1 cellular context compared by ENCODE assay signal in the genomic region with DNA sequence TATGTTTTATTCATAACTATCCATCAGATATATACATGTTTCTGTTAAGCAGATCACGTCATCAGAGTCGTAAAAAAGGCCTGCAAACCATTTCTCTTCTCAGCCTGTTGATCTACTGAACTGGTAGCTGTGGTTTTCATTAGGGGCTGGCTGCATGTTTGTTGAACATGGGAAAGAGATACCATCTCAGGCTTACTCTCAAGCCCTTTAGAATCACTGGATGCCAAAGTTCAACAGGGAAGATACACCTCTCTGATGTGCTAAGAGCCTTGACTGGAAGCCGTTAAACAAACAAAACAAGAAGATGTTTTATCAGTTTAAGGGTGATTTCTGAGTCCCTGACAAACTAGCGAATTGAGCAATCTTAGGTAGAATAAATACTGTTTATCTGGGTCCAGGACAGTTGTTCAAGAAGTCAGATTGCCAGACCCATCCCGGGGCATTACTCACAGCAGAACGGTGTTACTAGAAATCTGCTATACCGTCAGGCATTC.
TF ChIP-seq lines count a peak whose summit lies in the region.

No MANE protein-coding gene starts in this region.

TF ChIP-seq in HepG2, 621 proteins besides CTCF, POLR2A, EP300 and RAD21 (continued from another document and continues in another):
- TF ChIP-seq RFX5 (IDR thresholded peaks at IDR 0.05; ENCODE audit: low read depth, low read length) (no peak), RXRA (CRISPR knock-in tag; IDR thresholded peaks at IDR 0.05) (peak; percentile 76; the same call in 1 of the 2 replicates), CEBPB (IDR thresholded peaks at IDR 0.05; ENCODE audit: borderline replicate concordance, low read depth, low read length) (peak; percentile 91), ARNTL (CRISPR knock-in tag; IDR thresholded peaks at IDR 0.05) (0 out of 2 replicates have a peak, but pooled peaks have one; percentile 16), PAF1 (CRISPR knock-in tag; IDR thresholded peaks at IDR 0.05) (no peak), FOXJ3 (CRISPR knock-in tag; IDR thresholded peaks at IDR 0.05; ENCODE audit: borderline replicate concordance) (peak; percentile 89; the same call in 1 of the 2 replicates), SYNCRIP (IDR thresholded peaks at IDR 0.05; ENCODE audit: insufficient read depth, low read depth, low read length) (no peak), HNF4A (CRISPR knock-in tag; IDR thresholded peaks at IDR 0.05) (peak; percentile 97), PCBP2 (optimal IDR thresholded peaks at IDR 0.05; ENCODE audit: low read depth, low read length, poor library complexity, severe bottlenecking) (no peak), ZNF317 (CRISPR knock-in tag; IDR thresholded peaks at IDR 0.05) (peak; percentile 79), ZNF496 (CRISPR knock-in tag; IDR thresholded peaks at IDR 0.05; ENCODE audit: insufficient replicate concordance) (no peak), TBP (CRISPR knock-in tag; IDR thresholded peaks at IDR 0.05) (no peak), ZNF75D (CRISPR knock-in tag; IDR thresholded peaks at IDR 0.05; ENCODE audit: borderline replicate concordance) (no peak), DNMT3B (CRISPR knock-in tag; conservative IDR thresholded peaks at IDR 0.05) (no peak), ZKSCAN8 (CRISPR knock-in tag; IDR thresholded peaks at IDR 0.05; ENCODE audit: borderline replicate concordance) (no peak), KAT2B (IDR thresholded peaks at IDR 0.05; ENCODE audit: borderline replicate concordance, low read depth, low read length) (no peak), ZNF616 (CRISPR knock-in tag; IDR thresholded peaks at IDR 0.05; ENCODE audit: low read depth) (no peak), ZNF251 (CRISPR knock-in tag; IDR thresholded peaks at IDR 0.05) (no peak), NFIC (IDR thresholded peaks at IDR 0.05; ENCODE audit: low read length) (peak; percentile 85), PAWR (CRISPR knock-in tag; IDR thresholded peaks at IDR 0.05; ENCODE audit: borderline replicate concordance) (no peak), ZNF549 (CRISPR knock-in tag; IDR thresholded peaks at IDR 0.05) (no peak), NR2F6 (IDR thresholded peaks at IDR 0.05) (peak; percentile 95), NR2F6 (CRISPR knock-in tag; IDR thresholded peaks at IDR 0.05) (peak; percentile 82), MAFG (CRISPR knock-in tag; IDR thresholded peaks at IDR 0.05) (no peak), ZNF619 (CRISPR knock-in tag; IDR thresholded peaks at IDR 0.05) (no peak), DPF2 (CRISPR knock-in tag; IDR thresholded peaks at IDR 0.05; ENCODE audit: borderline replicate concordance, low read depth) (peak; percentile 75; the same call in 1 of the 2 replicates), GATAD1 (CRISPR knock-in tag; IDR thresholded peaks at IDR 0.05) (0 out of 2 replicates have a peak, but pooled peaks have one; percentile 14), PITX1 (CRISPR knock-in tag; IDR thresholded peaks at IDR 0.05) (peak; percentile 93), MEIS2 (CRISPR knock-in tag; IDR thresholded peaks at IDR 0.05) (peak; percentile 62; the same call in 1 of the 2 replicates)
- TF ChIP-seq, protein P1, sequence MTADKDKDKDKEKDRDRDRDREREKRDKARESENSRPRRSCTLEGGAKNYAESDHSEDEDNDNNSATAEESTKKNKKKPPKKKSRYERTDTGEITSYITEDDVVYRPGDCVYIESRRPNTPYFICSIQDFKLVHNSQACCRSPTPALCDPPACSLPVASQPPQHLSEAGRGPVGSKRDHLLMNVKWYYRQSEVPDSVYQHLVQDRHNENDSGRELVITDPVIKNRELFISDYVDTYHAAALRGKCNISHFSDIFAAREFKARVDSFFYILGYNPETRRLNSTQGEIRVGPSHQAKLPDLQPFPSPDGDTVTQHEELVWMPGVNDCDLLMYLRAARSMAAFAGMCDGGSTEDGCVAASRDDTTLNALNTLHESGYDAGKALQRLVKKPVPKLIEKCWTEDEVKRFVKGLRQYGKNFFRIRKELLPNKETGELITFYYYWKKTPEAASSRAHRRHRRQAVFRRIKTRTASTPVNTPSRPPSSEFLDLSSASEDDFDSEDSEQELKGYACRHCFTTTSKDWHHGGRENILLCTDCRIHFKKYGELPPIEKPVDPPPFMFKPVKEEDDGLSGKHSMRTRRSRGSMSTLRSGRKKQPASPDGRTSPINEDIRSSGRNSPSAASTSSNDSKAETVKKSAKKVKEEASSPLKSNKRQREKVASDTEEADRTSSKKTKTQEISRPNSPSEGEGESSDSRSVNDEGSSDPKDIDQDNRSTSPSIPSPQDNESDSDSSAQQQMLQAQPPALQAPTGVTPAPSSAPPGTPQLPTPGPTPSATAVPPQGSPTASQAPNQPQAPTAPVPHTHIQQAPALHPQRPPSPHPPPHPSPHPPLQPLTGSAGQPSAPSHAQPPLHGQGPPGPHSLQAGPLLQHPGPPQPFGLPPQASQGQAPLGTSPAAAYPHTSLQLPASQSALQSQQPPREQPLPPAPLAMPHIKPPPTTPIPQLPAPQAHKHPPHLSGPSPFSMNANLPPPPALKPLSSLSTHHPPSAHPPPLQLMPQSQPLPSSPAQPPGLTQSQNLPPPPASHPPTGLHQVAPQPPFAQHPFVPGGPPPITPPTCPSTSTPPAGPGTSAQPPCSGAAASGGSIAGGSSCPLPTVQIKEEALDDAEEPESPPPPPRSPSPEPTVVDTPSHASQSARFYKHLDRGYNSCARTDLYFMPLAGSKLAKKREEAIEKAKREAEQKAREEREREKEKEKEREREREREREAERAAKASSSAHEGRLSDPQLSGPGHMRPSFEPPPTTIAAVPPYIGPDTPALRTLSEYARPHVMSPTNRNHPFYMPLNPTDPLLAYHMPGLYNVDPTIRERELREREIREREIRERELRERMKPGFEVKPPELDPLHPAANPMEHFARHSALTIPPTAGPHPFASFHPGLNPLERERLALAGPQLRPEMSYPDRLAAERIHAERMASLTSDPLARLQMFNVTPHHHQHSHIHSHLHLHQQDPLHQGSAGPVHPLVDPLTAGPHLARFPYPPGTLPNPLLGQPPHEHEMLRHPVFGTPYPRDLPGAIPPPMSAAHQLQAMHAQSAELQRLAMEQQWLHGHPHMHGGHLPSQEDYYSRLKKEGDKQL (CRISPR knock-in tag; IDR thresholded peaks at IDR 0.05; ENCODE audit: low read depth) = peak; percentile 99
- TF ChIP-seq, protein P2, sequence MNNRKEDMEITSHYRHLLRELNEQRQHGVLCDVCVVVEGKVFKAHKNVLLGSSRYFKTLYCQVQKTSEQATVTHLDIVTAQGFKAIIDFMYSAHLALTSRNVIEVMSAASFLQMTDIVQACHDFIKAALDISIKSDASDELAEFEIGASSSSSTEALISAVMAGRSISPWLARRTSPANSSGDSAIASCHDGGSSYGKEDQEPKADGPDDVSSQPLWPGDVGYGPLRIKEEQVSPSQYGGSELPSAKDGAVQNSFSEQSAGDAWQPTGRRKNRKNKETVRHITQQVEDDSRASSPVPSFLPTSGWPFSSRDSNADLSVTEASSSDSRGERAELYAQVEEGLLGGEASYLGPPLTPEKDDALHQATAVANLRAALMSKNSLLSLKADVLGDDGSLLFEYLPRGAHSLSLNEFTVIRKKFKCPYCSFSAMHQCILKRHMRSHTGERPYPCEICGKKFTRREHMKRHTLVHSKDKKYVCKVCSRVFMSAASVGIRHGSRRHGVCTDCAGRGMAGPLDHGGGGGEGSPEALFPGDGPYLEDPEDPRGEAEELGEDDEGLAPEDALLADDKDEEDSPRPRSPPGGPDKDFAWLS (CRISPR knock-in tag; IDR thresholded peaks at IDR 0.05; ENCODE audit: borderline replicate concordance) = no peak
- TF ChIP-seq, protein P3, sequence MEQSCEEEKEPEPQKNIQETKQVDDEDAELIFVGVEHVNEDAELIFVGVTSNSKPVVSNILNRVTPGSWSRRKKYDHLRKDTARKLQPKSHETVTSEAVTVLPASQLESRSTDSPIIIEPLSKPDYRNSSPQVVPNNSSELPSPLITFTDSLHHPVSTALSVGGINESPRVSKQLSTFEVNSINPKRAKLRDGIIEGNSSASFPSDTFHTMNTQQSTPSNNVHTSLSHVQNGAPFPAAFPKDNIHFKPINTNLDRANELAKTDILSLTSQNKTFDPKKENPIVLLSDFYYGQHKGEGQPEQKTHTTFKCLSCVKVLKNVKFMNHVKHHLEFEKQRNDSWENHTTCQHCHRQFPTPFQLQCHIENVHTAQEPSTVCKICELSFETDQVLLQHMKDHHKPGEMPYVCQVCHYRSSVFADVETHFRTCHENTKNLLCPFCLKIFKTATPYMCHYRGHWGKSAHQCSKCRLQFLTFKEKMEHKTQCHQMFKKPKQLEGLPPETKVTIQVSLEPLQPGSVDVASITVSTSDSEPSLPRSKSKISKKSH (CRISPR knock-in tag; IDR thresholded peaks at IDR 0.05; ENCODE audit: borderline replicate concordance) = no peak
- TF ChIP-seq, protein P4, sequence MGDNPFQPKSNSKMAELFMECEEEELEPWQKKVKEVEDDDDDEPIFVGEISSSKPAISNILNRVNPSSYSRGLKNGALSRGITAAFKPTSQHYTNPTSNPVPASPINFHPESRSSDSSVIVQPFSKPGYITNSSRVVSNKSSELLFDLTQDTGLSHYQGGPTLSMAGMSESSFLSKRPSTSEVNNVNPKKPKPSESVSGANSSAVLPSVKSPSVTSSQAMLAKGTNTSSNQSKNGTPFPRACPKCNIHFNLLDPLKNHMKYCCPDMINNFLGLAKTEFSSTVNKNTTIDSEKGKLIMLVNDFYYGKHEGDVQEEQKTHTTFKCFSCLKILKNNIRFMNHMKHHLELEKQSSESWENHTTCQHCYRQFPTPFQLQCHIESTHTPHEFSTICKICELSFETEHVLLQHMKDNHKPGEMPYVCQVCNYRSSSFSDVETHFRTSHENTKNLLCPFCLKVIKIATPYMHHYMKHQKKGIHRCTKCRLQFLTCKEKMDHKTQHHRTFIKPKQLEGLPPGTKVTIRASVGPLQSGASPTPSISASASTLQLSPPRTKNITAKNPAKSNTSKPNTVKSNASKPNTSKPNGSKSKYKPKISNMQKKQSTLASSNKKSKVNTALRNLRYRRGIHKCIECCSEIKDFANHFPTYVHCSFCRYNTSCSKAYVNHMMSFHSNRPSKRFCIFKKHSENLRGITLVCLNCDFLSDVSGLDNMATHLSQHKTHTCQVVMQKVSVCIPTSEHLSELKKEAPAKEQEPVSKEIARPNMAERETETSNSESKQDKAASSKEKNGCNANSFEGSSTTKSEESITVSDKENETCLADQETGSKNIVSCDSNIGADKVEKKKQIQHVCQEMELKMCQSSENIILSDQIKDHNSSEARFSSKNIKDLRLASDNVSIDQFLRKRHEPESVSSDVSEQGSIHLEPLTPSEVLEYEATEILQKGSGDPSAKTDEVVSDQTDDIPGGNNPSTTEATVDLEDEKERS (CRISPR knock-in tag; IDR thresholded peaks at IDR 0.05) = no peak
- TF ChIP-seq, protein P5, sequence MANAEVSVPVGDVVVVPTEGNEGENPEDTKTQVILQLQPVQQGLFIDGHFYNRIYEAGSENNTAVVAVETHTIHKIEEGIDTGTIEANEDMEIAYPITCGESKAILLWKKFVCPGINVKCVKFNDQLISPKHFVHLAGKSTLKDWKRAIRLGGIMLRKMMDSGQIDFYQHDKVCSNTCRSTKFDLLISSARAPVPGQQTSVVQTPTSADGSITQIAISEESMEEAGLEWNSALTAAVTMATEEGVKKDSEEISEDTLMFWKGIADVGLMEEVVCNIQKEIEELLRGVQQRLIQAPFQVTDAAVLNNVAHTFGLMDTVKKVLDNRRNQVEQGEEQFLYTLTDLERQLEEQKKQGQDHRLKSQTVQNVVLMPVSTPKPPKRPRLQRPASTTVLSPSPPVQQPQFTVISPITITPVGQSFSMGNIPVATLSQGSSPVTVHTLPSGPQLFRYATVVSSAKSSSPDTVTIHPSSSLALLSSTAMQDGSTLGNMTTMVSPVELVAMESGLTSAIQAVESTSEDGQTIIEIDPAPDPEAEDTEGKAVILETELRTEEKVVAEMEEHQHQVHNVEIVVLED (CRISPR knock-in tag; IDR thresholded peaks at IDR 0.05; ENCODE audit: borderline replicate concordance) = peak; percentile 34; the same call in 1 of the 2 replicates
- TF ChIP-seq, protein P6, sequence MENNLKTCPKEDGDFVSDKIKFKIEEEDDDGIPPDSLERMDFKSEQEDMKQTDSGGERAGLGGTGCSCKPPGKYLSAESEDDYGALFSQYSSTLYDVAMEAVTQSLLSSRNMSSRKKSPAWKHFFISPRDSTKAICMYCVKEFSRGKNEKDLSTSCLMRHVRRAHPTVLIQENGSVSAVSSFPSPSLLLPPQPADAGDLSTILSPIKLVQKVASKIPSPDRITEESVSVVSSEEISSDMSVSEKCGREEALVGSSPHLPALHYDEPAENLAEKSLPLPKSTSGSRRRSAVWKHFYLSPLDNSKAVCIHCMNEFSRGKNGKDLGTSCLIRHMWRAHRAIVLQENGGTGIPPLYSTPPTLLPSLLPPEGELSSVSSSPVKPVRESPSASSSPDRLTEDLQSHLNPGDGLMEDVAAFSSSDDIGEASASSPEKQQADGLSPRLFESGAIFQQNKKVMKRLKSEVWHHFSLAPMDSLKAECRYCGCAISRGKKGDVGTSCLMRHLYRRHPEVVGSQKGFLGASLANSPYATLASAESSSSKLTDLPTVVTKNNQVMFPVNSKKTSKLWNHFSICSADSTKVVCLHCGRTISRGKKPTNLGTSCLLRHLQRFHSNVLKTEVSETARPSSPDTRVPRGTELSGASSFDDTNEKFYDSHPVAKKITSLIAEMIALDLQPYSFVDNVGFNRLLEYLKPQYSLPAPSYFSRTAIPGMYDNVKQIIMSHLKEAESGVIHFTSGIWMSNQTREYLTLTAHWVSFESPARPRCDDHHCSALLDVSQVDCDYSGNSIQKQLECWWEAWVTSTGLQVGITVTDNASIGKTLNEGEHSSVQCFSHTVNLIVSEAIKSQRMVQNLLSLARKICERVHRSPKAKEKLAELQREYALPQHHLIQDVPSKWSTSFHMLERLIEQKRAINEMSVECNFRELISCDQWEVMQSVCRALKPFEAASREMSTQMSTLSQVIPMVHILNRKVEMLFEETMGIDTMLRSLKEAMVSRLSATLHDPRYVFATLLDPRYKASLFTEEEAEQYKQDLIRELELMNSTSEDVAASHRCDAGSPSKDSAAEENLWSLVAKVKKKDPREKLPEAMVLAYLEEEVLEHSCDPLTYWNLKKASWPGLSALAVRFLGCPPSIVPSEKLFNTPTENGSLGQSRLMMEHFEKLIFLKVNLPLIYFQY (CRISPR knock-in tag; IDR thresholded peaks at IDR 0.05; ENCODE audit: borderline replicate concordance) = peak; percentile 90; the same call in 1 of the 2 replicates
- TF ChIP-seq, protein P7, sequence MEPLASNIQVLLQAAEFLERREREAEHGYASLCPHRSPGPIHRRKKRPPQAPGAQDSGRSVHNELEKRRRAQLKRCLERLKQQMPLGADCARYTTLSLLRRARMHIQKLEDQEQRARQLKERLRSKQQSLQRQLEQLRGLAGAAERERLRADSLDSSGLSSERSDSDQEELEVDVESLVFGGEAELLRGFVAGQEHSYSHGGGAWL (CRISPR knock-in tag; IDR thresholded peaks at IDR 0.05) = no peak
- TF ChIP-seq, protein P8, sequence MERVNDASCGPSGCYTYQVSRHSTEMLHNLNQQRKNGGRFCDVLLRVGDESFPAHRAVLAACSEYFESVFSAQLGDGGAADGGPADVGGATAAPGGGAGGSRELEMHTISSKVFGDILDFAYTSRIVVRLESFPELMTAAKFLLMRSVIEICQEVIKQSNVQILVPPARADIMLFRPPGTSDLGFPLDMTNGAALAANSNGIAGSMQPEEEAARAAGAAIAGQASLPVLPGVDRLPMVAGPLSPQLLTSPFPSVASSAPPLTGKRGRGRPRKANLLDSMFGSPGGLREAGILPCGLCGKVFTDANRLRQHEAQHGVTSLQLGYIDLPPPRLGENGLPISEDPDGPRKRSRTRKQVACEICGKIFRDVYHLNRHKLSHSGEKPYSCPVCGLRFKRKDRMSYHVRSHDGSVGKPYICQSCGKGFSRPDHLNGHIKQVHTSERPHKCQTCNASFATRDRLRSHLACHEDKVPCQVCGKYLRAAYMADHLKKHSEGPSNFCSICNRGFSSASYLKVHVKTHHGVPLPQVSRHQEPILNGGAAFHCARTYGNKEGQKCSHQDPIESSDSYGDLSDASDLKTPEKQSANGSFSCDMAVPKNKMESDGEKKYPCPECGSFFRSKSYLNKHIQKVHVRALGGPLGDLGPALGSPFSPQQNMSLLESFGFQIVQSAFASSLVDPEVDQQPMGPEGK (CRISPR knock-in tag; IDR thresholded peaks at IDR 0.05) = peak; percentile 77
